Comparison of ENCODE assay signal across 8 cellular contexts in genomic region chr18:25349131-25349925, GRCh38. TPM values are rescaled to one million over a fixed set of nuclear protein-coding genes. Genes with fewer than 3 reads are reported as not detected.
DNase-seq lines count a peak whose midpoint lies in the region; ATAC-seq and TF ChIP-seq lines count a peak whose summit lies in the region.

No MANE protein-coding gene starts in this region.

- DNase-seq in activated gamma-delta T cell (lab: John Stamatoyannopoulos, UW) = peak; percentile 6
- no peak for DNase-seq in activated gamma-delta T cell treated with Interleukin-2 at 50 U/mL for 16 hours
- peak; percentile 72 for DNase-seq in adipocyte (ENCODE audit: low read depth)
- DNase-seq in right atrium auricular region (ENCODE audit: low spot score) = no peak
- peak; percentile 30 for DNase-seq in progenitor cell of endocrine pancreas (ENCODE audit: low spot score, unreplicated experiment)
- DNase-seq in DMS79 (lab: John Stamatoyannopoulos, UW) = no peak
- no peak for DNase-seq in SW480 (ENCODE audit: low spot score)

- peak overlapping the region; percentile 89 for H3K4me3 Mint-ChIP-seq in progenitor cell of endocrine pancreas (ENCODE audit: low read depth)

- H3K9me3 ChIP-seq in adipocyte (ENCODE audit: control insufficient read depth, low read length) (no peaks in the 10 kb centered on the region), right atrium auricular region (no peaks in the 10 kb centered on the region)

- H3K36me3 ChIP-seq in adipocyte (ENCODE audit: control insufficient read depth, insufficient read depth, low read length, severe bottlenecking) (no peaks in the 10 kb centered on the region), right atrium auricular region (no peaks in the 10 kb centered on the region)

- no peak for ATAC-seq in GM18511 (IDR thresholded peaks at IDR 0.05; ENCODE audit: unreplicated experiment)

- H3K27me3 Mint-ChIP-seq in progenitor cell of endocrine pancreas = peaks cover 59% of the 10 kb centered on the region

- no peaks in the 10 kb centered on the region for H3K9me3 Mint-ChIP-seq in progenitor cell of endocrine pancreas (ENCODE audit: low read depth)

- TF ChIP-seq CTCF in right atrium auricular region (IDR thresholded peaks at IDR 0.05) (peak in 1 of 2 donors; percentile 10), progenitor cell of endocrine pancreas (IDR thresholded peaks at IDR 0.05; ENCODE audit: unreplicated experiment) (no peak)

- H3K27ac ChIP-seq in right atrium auricular region = peak overlapping the region; percentile 97 to 98

- H3K36me3 Mint-ChIP-seq in progenitor cell of endocrine pancreas (ENCODE audit: insufficient read depth) = no peaks in the 10 kb centered on the region

- peaks cover 19% of the 10 kb centered on the region for H3K4me1 ChIP-seq in adipocyte (ENCODE audit: control insufficient read depth, insufficient read depth, low read length)
- peaks cover 0 to 47% of the 10 kb centered on the region in 2 donors for H3K4me1 ChIP-seq in right atrium auricular region

- H3K27me3 ChIP-seq in adipocyte (replicated peaks; ENCODE audit: control insufficient read depth, insufficient read depth, low read length) = no peaks in the 10 kb centered on the region
- no peaks in the 10 kb centered on the region for H3K27me3 ChIP-seq in right atrium auricular region

- H3K4me1 Mint-ChIP-seq in progenitor cell of endocrine pancreas (ENCODE audit: low read depth) = peaks cover 22% of the 10 kb centered on the region

- H3K27ac Mint-ChIP-seq in progenitor cell of endocrine pancreas = peak overlapping the region; percentile 97

- peak overlapping the region; percentile 91 for H3K9ac ChIP-seq in adipocyte (ENCODE audit: low read length)

- H3K4me3 ChIP-seq in adipocyte (ENCODE audit: low read length) = peak overlapping the region; percentile 96
- H3K4me3 ChIP-seq in right atrium auricular region = peak overlapping the region; percentile 76 to 79

RNA-seq across cellular contexts. Expression of gene ZNF521, which starts 2.6 kb away (rescaled TPM):
- 10 to 100 TPM; 36.1 to 37.5 TPM for total RNA-seq in right atrium auricular region
- 39.1 and 41.4 TPM in 2 replicates for total RNA-seq in progenitor cell of endocrine pancreas

Comparison
In these comparisons a context has a peak if more than half of its experiments do, and no peak if none do; other contexts are left out.
1. DNase-seq: peak in activated gamma-delta T cell (single experiment), adipocyte (single experiment) and progenitor cell of endocrine pancreas (single experiment); none in activated gamma-delta T cell treated with Interleukin-2 at 50 U/mL for 16 hours (single experiment), right atrium auricular region (single experiment), DMS79 (single experiment) and SW480 (single experiment).